In genomic region chr19:5799247-5800241, GRCh38 we compare ENCODE assay signal across 1 cellular context.
TF ChIP-seq lines count a peak whose summit lies in the region.

No MANE protein-coding gene starts in this region.

TF ChIP-seq in K562, 482 proteins besides CTCF, POLR2A, EP300 and RAD21 (continued from another document and continues in another):
- TF ChIP-seq POLR2G (IDR thresholded peaks at IDR 0.05; ENCODE audit: low read depth, low read length) (no peak), ZFP30 (CRISPR knock-in tag; IDR thresholded peaks at IDR 0.05; ENCODE audit: borderline replicate concordance) (no peak), POLR3G (IDR thresholded peaks at IDR 0.05; ENCODE audit: extremely low read depth, insufficient read length, insufficient replicate concordance) (no peak), NFYB (IDR thresholded peaks at IDR 0.05; ENCODE audit: extremely low read depth, insufficient read length) (no peak), SREBF2 (CRISPR knock-in tag; IDR thresholded peaks at IDR 0.05) (no peak), CREB5 (CRISPR knock-in tag; IDR thresholded peaks at IDR 0.05) (no peak), AFF4 (CRISPR knock-in tag; IDR thresholded peaks at IDR 0.05) (no peak), STAT5A (IDR thresholded peaks at IDR 0.05; ENCODE audit: borderline replicate concordance, low read length) (peak; percentile 83), CEBPB (tag; IDR thresholded peaks at IDR 0.05) (peak; percentile 56), ZBTB2 (IDR thresholded peaks at IDR 0.05) (peak; percentile 89), ZBTB40 (IDR thresholded peaks at IDR 0.05) (no peak), ZBTB40 (CRISPR knock-in tag; IDR thresholded peaks at IDR 0.05) (no peak), RHOXF2B (CRISPR knock-in tag; conservative IDR thresholded peaks at IDR 0.05) (no peak; the same call in 1 of the 2 replicates), TAF7 (tag; IDR thresholded peaks at IDR 0.05) (0 out of 2 replicates have a peak, but pooled peaks have one; percentile 41), SPI1 (IDR thresholded peaks at IDR 0.05; ENCODE audit: borderline replicate concordance, low read depth, low read length) (no peak), ETV5 (CRISPR knock-in tag; IDR thresholded peaks at IDR 0.05; ENCODE audit: low read depth) (peak; percentile 38; the same call in 1 of the 2 replicates), SRSF1 (IDR thresholded peaks at IDR 0.05; ENCODE audit: low read depth, low read length) (no peak), SIRT6 (IDR thresholded peaks at IDR 0.05; ENCODE audit: low read depth, low read length) (no peak), ILK (tag; IDR thresholded peaks at IDR 0.05; ENCODE audit: borderline replicate concordance, low read depth) (no peak), CGGBP1 (CRISPR knock-in tag; IDR thresholded peaks at IDR 0.05) (no peak), ZNF3 (CRISPR knock-in tag; IDR thresholded peaks at IDR 0.05) (no peak), TCFL5 (CRISPR knock-in tag; conservative IDR thresholded peaks at IDR 0.05) (no peak), CCNT2 (IDR thresholded peaks at IDR 0.05; ENCODE audit: borderline replicate concordance, extremely low read depth, insufficient read length, low read depth, low read length) (peak; percentile 100), ZBTB1 (CRISPR knock-in tag; IDR thresholded peaks at IDR 0.05; ENCODE audit: borderline replicate concordance, low read depth) (no peak; the same call in 1 of the 2 replicates), ZNF347 (CRISPR knock-in tag; IDR thresholded peaks at IDR 0.05; ENCODE audit: low read depth) (no peak), DLX4 (CRISPR knock-in tag; IDR thresholded peaks at IDR 0.05) (no peak), SP2 (IDR thresholded peaks at IDR 0.05; ENCODE audit: extremely low read depth, low read depth, low read length, poor library complexity, severe bottlenecking) (no peak), ZNF280A (IDR thresholded peaks at IDR 0.05; ENCODE audit: low read depth, partially characterized antibody) (no peak), ZNF830 (CRISPR knock-in tag; IDR thresholded peaks at IDR 0.05) (no peak), MAFK (IDR thresholded peaks at IDR 0.05; ENCODE audit: low read length) (no peak), ETS1 (conservative IDR thresholded peaks at IDR 0.05; ENCODE audit: control insufficient read depth, low read depth, low read length) (peak; percentile 90), TRIM25 (IDR thresholded peaks at IDR 0.05; ENCODE audit: borderline replicate concordance) (0 out of 2 replicates have a peak, but pooled peaks have one; percentile 42), YY1 (IDR thresholded peaks at IDR 0.05; ENCODE audit: borderline replicate concordance in 1 of 3, control insufficient read depth in 1 of 3, extremely low read depth in 1 of 3, insufficient read depth in 3 of 3, insufficient read length in 1 of 3, insufficient replicate concordance in 2 of 3, low read depth in 1 of 3, low read length in 2 of 3) (peak in 2 of 3 experiments; percentile 33 to 41), NCOA2 (IDR thresholded peaks at IDR 0.05; ENCODE audit: partially characterized antibody in 2 of 2) (no peak), CHD2 (IDR thresholded peaks at IDR 0.05; ENCODE audit: low read depth, low read length) (peak; percentile 59), FOSL1 (tag; conservative IDR thresholded peaks at IDR 0.05) (peak; percentile 59), NCOA1 (IDR thresholded peaks at IDR 0.05; ENCODE audit: low read depth) (peak; percentile 82)
